ENCODE assay signal across 16 cellular contexts in genomic region chr6:31214516-31214915, GRCh38. TPM values are rescaled to one million over a fixed set of nuclear protein-coding genes. Genes with fewer than 3 reads are reported as not detected.
DNase-seq lines count a peak whose midpoint lies in the region; ATAC-seq and TF ChIP-seq lines count a peak whose summit lies in the region.
"Had no signal": no experiment of that assay in that cellular context is flagged by ENCODE, and none has a peak within 500 bp of the region (broad histone marks: within the 10 kb centered on the region; RNA-seq: fewer than 3 reads in every experiment).

No MANE protein-coding gene starts in this region.

- no peak overlapping the region for H3K9ac ChIP-seq in PC-3 (ENCODE audit: low read length)
- H3K9ac ChIP-seq: BLaER1 treated with 17β-estradiol and CSF1 and Interleukin-3, amounts not matched to agents 10 nM and 100 nM; GM23248; KMS-11 had no signal

- no peak overlapping the region for H3K27ac ChIP-seq in PC-3 (ENCODE audit: low read length)
- peak overlapping the region in 7 of 8 donors; percentile 80 to 97 (median 89) for H3K27ac ChIP-seq in spleen
- H3K27ac ChIP-seq: GM23248, KMS-11 had no signal

- peaks cover 1% of the 10 kb centered on the region; the same call in 1 of the 2 replicates for H3K4me1 ChIP-seq in PC-3 (ENCODE audit: insufficient read depth, low read length)
- H3K4me1 ChIP-seq in spleen: peaks cover 0 to 30% (median 1%) of the 10 kb centered on the region in 6 donors

- 84 to 97% (median 87%) methylated on average over 1 of the region's 1 CpG for WGBS in spleen, 5 donors

- TF ChIP-seq CTCF in PC-3 (conservative IDR thresholded peaks at IDR 0.05; ENCODE audit: low read depth, low read length) (no peak), foreskin fibroblast (IDR thresholded peaks at IDR 0.05; ENCODE audit: low read depth, low read length) (no peak), spleen (IDR thresholded peaks at IDR 0.05 in 8 of 11, conservative IDR thresholded peaks at IDR 0.05 in 3 of 11) (no peak)

- POLR2A ChIA-PET in PC-3 (lab: Charles Lee; ENCODE audit: unreplicated experiment): interaction anchor here (0.6 kb wide), 1 partner anchor 357 kb away, joined by 3 read pairs; no protein-coding TSS in a partner anchor

- H2AFZ ChIP-seq in PC-3 (ENCODE audit: low read length): no peak overlapping the region
- H2AFZ ChIP-seq: GM23248 had no signal

- CTCF ChIA-PET in PC-3 (lab: Charles Lee): no interaction called here

- H3F3A ChIP-seq in PC-3 (ENCODE audit: low read length, unreplicated experiment): no peaks in the 10 kb centered on the region

- H4K20me1 ChIP-seq in PC-3 (ENCODE audit: low read length): no peaks in the 10 kb centered on the region
- H4K20me1 ChIP-seq: BLaER1 treated with 17β-estradiol and CSF1 and Interleukin-3, amounts not matched to agents 10 nM and 100 nM had no signal

- ATAC-seq in PC-3: peak; percentile 13; the same call in 1 of the 2 replicates
- no peak for ATAC-seq in HG02759 (IDR thresholded peaks at IDR 0.05; ENCODE audit: unreplicated experiment)
- ATAC-seq in HG02938 (IDR thresholded peaks at IDR 0.05; ENCODE audit: unreplicated experiment): no peak
- ATAC-seq: HCT116 had no signal

- H3K79me2 ChIP-seq in PC-3 (ENCODE audit: low read length): no peaks in the 10 kb centered on the region

- H3K27me3 ChIP-seq in PC-3 (ENCODE audit: low read length) (no peaks in the 10 kb centered on the region), spleen (replicated peaks in 1 of 7) (no peaks in the 10 kb centered on the region)
- H3K27me3 ChIP-seq: BLaER1 treated with 17β-estradiol and CSF1 and Interleukin-3, amounts not matched to agents 10 nM and 100 nM had no signal

- no peaks in the 10 kb centered on the region for H3K36me3 ChIP-seq in PC-3 (ENCODE audit: low read depth, low read length)
- H3K36me3 ChIP-seq in spleen: no peaks in the 10 kb centered on the region
- H3K36me3 ChIP-seq: BLaER1 treated with 17β-estradiol and CSF1 and Interleukin-3, amounts not matched to agents 10 nM and 100 nM had no signal

- no peak overlapping the region for H3K4me3 ChIP-seq in PC-3 (ENCODE audit: low read length)
- no peak overlapping the region for H3K4me3 ChIP-seq in foreskin fibroblast (ENCODE audit: low read depth in 1 of 2, low read length in 2 of 2)
- H3K4me3 ChIP-seq in spleen: peak overlapping the region in 1 of 8 donors; percentile 57
- H3K4me3 ChIP-seq: GM23248 had no signal

- H3K9me2 ChIP-seq in PC-3 (replicated peaks; ENCODE audit: low read length): no peaks in the 10 kb centered on the region

- no TSS peak for BruUV-seq in PC-3 (replicated peaks; lab: Mats Ljungman, UMichigan)

- H3K9me3 ChIP-seq in PC-3 (ENCODE audit: low read length) (peaks cover 6% of the 10 kb centered on the region; the same call in 1 of the 2 replicates), spleen (peaks cover 0 to 43% (median 18%) of the 10 kb centered on the region in 8 donors)

- intact Hi-C loops in PC-3 (cut with micrococcal nuclease): no loop called here
- intact Hi-C loops in spleen (cut with DNase I; ENCODE audit: low total_unique reads): no loop called here

- TF ChIP-seq POLR2A in spleen (IDR thresholded peaks at IDR 0.05): no peak

- DNase-seq in ELR (ENCODE audit: low read depth) (peak; percentile 28), PC-3 (peak; percentile 10), foreskin fibroblast (peak; percentile 3 to 20), spleen (no peak), COLO668 (lab: John Stamatoyannopoulos, UW; ENCODE audit: unreplicated experiment) (no peak)
- DNase-seq: ACHN; CD4-positive, alpha-beta T cell; DND-41; GM23248 had no signal

- H3K4me2 ChIP-seq in PC-3 (ENCODE audit: low read length): no peak overlapping the region
- H3K4me2 ChIP-seq: KMS-11 had no signal

RNA-seq across cellular contexts. Expression of gene POU5F1, which starts 44.0 kb away (rescaled TPM):
- total RNA-seq in PC-3 (2014; rRNA removed): not detected in 2 replicates
- total RNA-seq in spleen: 1 to 10 TPM in 5 of 7 donors, under 1 TPM in 2; 0.57 to 3.7 (median 1.3) TPM
- polyA plus RNA-seq in spleen: 1 to 10 TPM; 1.2 to 3.2 (median 2.7) TPM
- total RNA-seq: A172; CD4-positive, alpha-beta T cell; HT1080 had no signal

RNA-seq across cellular contexts. Expression of gene TCF19, which starts 56.1 kb away (rescaled TPM):
- total RNA-seq in PC-3 (2014; rRNA removed): 79.0 and 88.6 TPM in 2 replicates
- 10 to 100 TPM in 4 of 7 donors, 1 to 10 TPM in 3; 6.6 to 12.6 (median 10.2) TPM for total RNA-seq in spleen
- 1 to 10 TPM; 6.2 to 9.8 (median 7.1) TPM for polyA plus RNA-seq in spleen

RNA-seq across cellular contexts. Expression of gene CCHCR1, which starts 56.9 kb away (rescaled TPM):
- total RNA-seq in PC-3 (2014; rRNA removed): 31.3 and 40.0 TPM in 2 replicates
- total RNA-seq in spleen: 10 to 100 TPM in 6 of 7 donors, 1 to 10 TPM in 1; 7.7 to 22.5 (median 17.8) TPM
- polyA plus RNA-seq in spleen: 10 to 100 TPM; 11.1 to 15.2 (median 11.7) TPM

RNA-seq across cellular contexts. Expression of gene HLA-C, which starts 57.4 kb away (rescaled TPM):
- total RNA-seq in PC-3 (2014; rRNA removed) (219 and 252 TPM in 2 replicates), spleen (1,000 to 10,000 TPM in 5 of 7 donors, 100 to 1,000 TPM in 2; 484 to 2,036 (median 1,738) TPM)
- 100 to 1,000 TPM; 368 to 960 (median 400) TPM for polyA plus RNA-seq in spleen

Comparison
In these comparisons a context has a peak if more than half of its experiments do, and no peak if none do; other contexts are left out.
1. DNase-seq: peak in ELR (single experiment), PC-3 (single experiment) and foreskin fibroblast (2 of 2); none in spleen (single experiment) and COLO668 (single experiment).